Comparison of ENCODE assay signal across 1 cellular context in the genomic region with DNA sequence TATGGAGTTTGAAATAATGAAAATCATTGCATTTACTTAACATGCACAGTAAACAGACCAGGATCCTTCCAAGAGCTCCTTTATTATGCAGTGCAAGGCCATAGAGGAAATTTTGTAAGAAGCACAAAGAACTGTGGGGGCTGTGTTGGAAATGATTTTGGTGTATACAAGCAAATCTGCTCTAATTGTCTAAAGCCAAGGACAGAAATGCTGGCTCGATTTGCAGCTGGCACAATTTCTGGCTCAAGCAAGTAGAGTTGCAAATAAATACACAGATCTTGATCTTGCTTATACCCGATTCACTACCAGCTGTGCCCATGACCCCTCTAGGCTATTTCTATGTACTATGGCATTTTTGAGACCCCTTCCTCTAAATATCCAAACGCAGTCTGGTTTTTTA.
TF ChIP-seq lines count a peak whose summit lies in the region.

No MANE protein-coding gene starts in this region.

TF ChIP-seq in GM23338, 12 proteins besides CTCF, POLR2A, EP300 and RAD21 (continued from another document):
- TF ChIP-seq ZNF462 (CRISPR knock-in tag; IDR thresholded peaks at IDR 0.05) (no peak), NANOG (IDR thresholded peaks at IDR 0.05; ENCODE audit: borderline replicate concordance) (no peak), EZH2 (IDR thresholded peaks at IDR 0.05; ENCODE audit: low read depth, unreplicated experiment) (no peak), ZNF114 (CRISPR knock-in tag; IDR thresholded peaks at IDR 0.05) (no peak), EZH2phosphoT487 (IDR thresholded peaks at IDR 0.05; ENCODE audit: unreplicated experiment) (no peak), STAT1 (IDR thresholded peaks at IDR 0.05; ENCODE audit: unreplicated experiment) (no peak)
